8 cellular contexts compared by ENCODE assay signal in the genomic region with DNA sequence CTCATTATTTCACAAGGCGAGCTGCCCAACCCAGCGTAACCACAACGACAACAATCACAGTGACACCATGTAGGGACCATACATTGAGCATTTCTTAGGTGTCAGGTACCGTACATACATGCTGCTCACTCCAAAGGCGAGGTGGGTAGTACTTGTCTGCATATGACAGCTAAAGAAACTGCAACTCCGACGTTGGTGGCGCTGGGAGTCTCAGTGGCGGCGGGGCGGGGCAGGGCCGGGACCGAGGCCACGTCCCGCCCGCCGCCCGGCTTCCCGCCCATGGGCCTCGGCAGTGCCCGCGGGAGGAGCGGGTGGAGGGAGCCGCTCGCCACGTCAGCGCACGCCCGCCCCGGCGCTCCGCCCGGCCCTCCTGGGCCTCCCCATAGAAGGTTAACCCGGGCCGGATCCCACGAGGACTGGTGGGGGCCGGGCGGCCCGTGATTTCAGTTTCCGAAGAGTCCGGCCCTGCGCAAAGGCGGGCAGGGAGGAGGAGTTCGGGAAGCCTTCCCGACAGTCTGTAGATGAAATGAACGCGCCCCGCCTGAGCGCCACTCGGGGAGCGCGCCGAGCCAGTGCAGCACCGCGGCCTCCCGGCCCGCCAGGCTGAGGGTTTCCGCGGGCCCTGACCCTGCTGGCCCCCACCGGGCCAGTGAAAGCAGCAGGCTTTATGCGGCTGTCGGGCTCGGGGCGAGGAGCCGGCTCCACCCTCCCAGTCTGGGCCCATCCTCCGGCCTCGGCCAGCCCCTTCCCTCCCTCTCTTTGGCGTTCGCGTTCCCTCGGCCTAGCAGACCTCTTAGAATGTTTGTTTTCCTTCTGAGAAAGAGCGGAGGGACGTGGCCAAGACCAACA.
DNase-seq lines count a peak whose midpoint lies in the region; ATAC-seq and TF ChIP-seq lines count a peak whose summit lies in the region.

No MANE protein-coding gene starts in this region.

- peak overlapping the region; percentile 80 for H3K27ac Mint-ChIP-seq in activated naive CD8-positive, alpha-beta T cell treated with anti-CD3 and anti-CD28 coated beads for 36 hours
- H3K27ac Mint-ChIP-seq in osteocyte (ENCODE audit: unreplicated experiment), result peak overlapping the region; percentile 89

- peak overlapping the region; percentile 27; the same call in 1 of the 2 replicates for H3K4me3 ChIP-seq in DOHH2 (ENCODE audit: low read length)
- H3K4me3 ChIP-seq in thoracic aorta, result peak overlapping the region; percentile 72

- H3K27me3 ChIP-seq in DOHH2 (ENCODE audit: control insufficient read depth, low read length) (peaks cover 47% of the 10 kb centered on the region), thoracic aorta (replicated peaks; ENCODE audit: insufficient read depth) (no peaks in the 10 kb centered on the region)

- TF ChIP-seq CTCF in DOHH2 (IDR thresholded peaks at IDR 0.05; ENCODE audit: low read depth, low read length, poor library complexity, severe bottlenecking), result no peak
- TF ChIP-seq CTCF in osteocyte (IDR thresholded peaks at IDR 0.05), result no peak
- TF ChIP-seq CTCF in thoracic aorta (IDR thresholded peaks at IDR 0.05), result no peak

- H3K4me1 ChIP-seq in DOHH2 (ENCODE audit: control insufficient read depth, low read length) (no peaks in the 10 kb centered on the region), thoracic aorta (ENCODE audit: control insufficient read depth in 1 of 2, low read depth in 2 of 2) (peaks cover 0 to 37% of the 10 kb centered on the region in 2 donors)

- peak overlapping the region; percentile 75 for H3K4me3 Mint-ChIP-seq in activated naive CD8-positive, alpha-beta T cell treated with anti-CD3 and anti-CD28 coated beads for 36 hours
- peak overlapping the region; percentile 74 for H3K4me3 Mint-ChIP-seq in osteocyte (ENCODE audit: unreplicated experiment)

- no peaks in the 10 kb centered on the region for H3K36me3 ChIP-seq in DOHH2 (ENCODE audit: control insufficient read depth, low read length)
- H3K36me3 ChIP-seq in thoracic aorta, result no peaks in the 10 kb centered on the region

- H3K79me2 ChIP-seq in DOHH2 (ENCODE audit: control insufficient read depth, low read length), result no peaks in the 10 kb centered on the region

- H3K36me3 Mint-ChIP-seq in activated naive CD8-positive, alpha-beta T cell treated with anti-CD3 and anti-CD28 coated beads for 36 hours, result no peaks in the 10 kb centered on the region
- no peaks in the 10 kb centered on the region for H3K36me3 Mint-ChIP-seq in osteocyte (ENCODE audit: unreplicated experiment)

- DNase-seq in HuH-7.5 (ENCODE audit: low spot score) (peak; percentile 64), SKM-1 treated with dmso at 0.1 percent for 144 hours (lab: John Stamatoyannopoulos, UW; ENCODE audit: unreplicated experiment) (peak; percentile 83), head of caudate nucleus (peak; percentile 71 to 94 (median 86)), osteocyte (ENCODE audit: extremely low spot score, unreplicated experiment) (peak; percentile 93), thoracic aorta (ENCODE audit: low spot score) (peak; percentile 82)
- peak; percentile 88 for DNase-seq in activated naive CD8-positive, alpha-beta T cell treated with anti-CD3 and anti-CD28 coated beads for 36 hours

- intact Hi-C loops in head of caudate nucleus (cut with DNase I), result loop anchor here (2.0 kb wide), 1 partner anchor 119 kb away; a partner anchor contains a TSS

- H3K9me3 ChIP-seq in DOHH2 (ENCODE audit: control insufficient read depth, insufficient read depth, low read length) (no peaks in the 10 kb centered on the region; the same call in 1 of the 2 replicates), thoracic aorta (no peaks in the 10 kb centered on the region)

- H3K9me3 Mint-ChIP-seq in activated naive CD8-positive, alpha-beta T cell treated with anti-CD3 and anti-CD28 coated beads for 36 hours, result no peaks in the 10 kb centered on the region
- no peaks in the 10 kb centered on the region for H3K9me3 Mint-ChIP-seq in osteocyte (ENCODE audit: unreplicated experiment)

- peak overlapping the region; percentile 38 for H3K4me2 ChIP-seq in DOHH2 (ENCODE audit: low read length)

- no peaks in the 10 kb centered on the region for H4K20me1 ChIP-seq in DOHH2 (ENCODE audit: control insufficient read depth, insufficient read depth, low read depth, low read length)

- peaks cover 20% of the 10 kb centered on the region for H3K4me1 Mint-ChIP-seq in activated naive CD8-positive, alpha-beta T cell treated with anti-CD3 and anti-CD28 coated beads for 36 hours
- H3K4me1 Mint-ChIP-seq in osteocyte (ENCODE audit: unreplicated experiment), result peaks cover 21% of the 10 kb centered on the region

- H3K9me2 ChIP-seq in DOHH2 (replicated peaks; ENCODE audit: control insufficient read depth, low read length), result no peaks in the 10 kb centered on the region

- H3K27ac ChIP-seq in DOHH2 (ENCODE audit: low read depth, low read length) (no peak overlapping the region), thoracic aorta (peak overlapping the region; percentile 90 to 93)

- ATAC-seq in GM21576 (IDR thresholded peaks at IDR 0.05; ENCODE audit: unreplicated experiment), result peak; percentile 76
- ATAC-seq in thoracic aorta (ENCODE audit: insufficient number of reproducible peaks, low FRiP score, low read depth), result peak; percentile 89

- H3F3A ChIP-seq in DOHH2 (ENCODE audit: control insufficient read depth, insufficient read depth), result no peaks in the 10 kb centered on the region

- H3K27me3 Mint-ChIP-seq in activated naive CD8-positive, alpha-beta T cell treated with anti-CD3 and anti-CD28 coated beads for 36 hours, result no peaks in the 10 kb centered on the region
- H3K27me3 Mint-ChIP-seq in osteocyte (ENCODE audit: unreplicated experiment), result no peaks in the 10 kb centered on the region
